In genomic region chr13:25846227-25846984, GRCh38 we compare ENCODE assay signal across 13 cellular contexts.
A peak's percentile ranks its signal among the peaks of the same experiment; 100 is the strongest.
DNase-seq lines count a peak whose midpoint lies in the region; ATAC-seq, FAIRE-seq and TF ChIP-seq lines count a peak whose summit lies in the region.
"Had no signal": no experiment of that assay in that cellular context is flagged by ENCODE, and none has a peak within 500 bp of the region (broad histone marks: within the 10 kb centered on the region; RNA-seq: fewer than 3 reads in every experiment).

No MANE protein-coding gene starts in this region.

- no peaks in the 10 kb centered on the region for H3K79me2 ChIP-seq in GM12878 (ENCODE audit: control insufficient read depth, insufficient read depth, low read length)

- H3K27ac Mint-ChIP-seq in activated CD8-positive, alpha-beta T cell treated with anti-CD3 and anti-CD28 coated beads, Interleukin-2, amount 10 ng/mL, durations not matched to agents 7 days and 5 days = peak overlapping the region; percentile 60
- no peak overlapping the region for H3K27ac Mint-ChIP-seq in activated CD8-positive, alpha-beta T cell treated with anti-CD3 and anti-CD28 coated beads for 36 hours
- peak overlapping the region; percentile 49 for H3K27ac Mint-ChIP-seq in nephron progenitor cell
- H3K27ac Mint-ChIP-seq: mesothelial cell of epicardium had no signal

- POLR2A ChIA-PET in activated CD8-positive, alpha-beta T cell treated with anti-CD3 and anti-CD28 coated beads, Interleukin-2, amount 10 ng/mL, durations not matched to agents 7 days and 5 days (lab: Charles Lee) = no interaction called here
- POLR2A ChIA-PET in activated CD8-positive, alpha-beta T cell treated with anti-CD3 and anti-CD28 coated beads for 36 hours (lab: Charles Lee) = interaction anchor here (0.7 to 0.9 kb wide), 2 partner anchors 29 to 31 kb away, joined by 3 to 5 read pairs; no protein-coding TSS in a partner anchor
- POLR2A ChIA-PET in GM12878 (lab: Charles Lee) = no interaction called here

- TF ChIP-seq EP300 in GM12878 (IDR thresholded peaks at IDR 0.05; ENCODE audit: borderline replicate concordance in 1 of 2, control insufficient read depth in 1 of 2, low read depth in 2 of 2, low read length in 2 of 2) = no peak

- no peak overlapping the region for H3K27ac ChIP-seq in GM12878 (ENCODE audit: control insufficient read depth, insufficient read depth)
- H3K27ac ChIP-seq: pancreas, testis had no signal

- SMC1A ChIA-PET in GM12878 (lab: Charles Lee; ENCODE audit: uncharacterized antibody, unreplicated experiment) = no interaction called here

- CTCF ChIA-PET in activated CD8-positive, alpha-beta T cell treated with anti-CD3 and anti-CD28 coated beads, Interleukin-2, amount 10 ng/mL, durations not matched to agents 7 days and 5 days (lab: Charles Lee) = interaction anchor here (0.8 kb wide), 1 partner anchor 10 kb away, joined by 4 read pairs; no protein-coding TSS in a partner anchor
- CTCF ChIA-PET in activated CD8-positive, alpha-beta T cell treated with anti-CD3 and anti-CD28 coated beads for 36 hours (lab: Charles Lee) = no interaction called here
- CTCF ChIA-PET in GM12878 (lab: Yijun Ruan, JAX) = no interaction called here

- H2AFZ ChIP-seq in GM12878 (ENCODE audit: control insufficient read depth, low read depth, low read length) = no peak overlapping the region

- in situ Hi-C loops in GM12878 (cut with MboI) = no loop called here

- H3K9me3 ChIP-seq in GM12878 (replicated peaks; ENCODE audit: control insufficient read depth, insufficient read depth, low read length) = no peaks in the 10 kb centered on the region; the same call in 2 of the 3 replicates
- H3K9me3 ChIP-seq: pancreas, testis had no signal

- no TSS peak for BruUV-seq in GM12878 (replicated peaks; lab: Mats Ljungman, UMichigan)

- DNase-seq in activated CD8-positive, alpha-beta T cell treated with anti-CD3 and anti-CD28 coated beads, Interleukin-2, amount 10 ng/mL, durations not matched to agents 7 days and 5 days = no peak
- no peak for DNase-seq in activated CD8-positive, alpha-beta T cell treated with anti-CD3 and anti-CD28 coated beads for 36 hours
- peak; percentile 53 for DNase-seq in M059J (ENCODE audit: low read depth)
- no peak for DNase-seq in GM12878 (ENCODE audit: low read depth, low spot score)
- no peak for DNase-seq in nephron progenitor cell
- DNase-seq in lower leg skin (ENCODE audit: low spot score in 2 of 2) = no peak
- no peak for DNase-seq in NCI-H1092 (lab: John Stamatoyannopoulos, UW)
- DNase-seq: NCI-H1105, NCI-H226, pancreas, testis had no signal

- no peaks in the 10 kb centered on the region for H3K27me3 ChIP-seq in GM12878 (replicated peaks in 1 of 2; ENCODE audit: control insufficient read depth in 2 of 2, insufficient read depth in 2 of 2, low read length in 1 of 2)
- H3K27me3 ChIP-seq: pancreas, testis had no signal

- no peaks in the 10 kb centered on the region for H3K27me3 Mint-ChIP-seq in activated CD8-positive, alpha-beta T cell treated with anti-CD3 and anti-CD28 coated beads, Interleukin-2, amount 10 ng/mL, durations not matched to agents 7 days and 5 days (ENCODE audit: low read depth)
- peaks cover 2% of the 10 kb centered on the region for H3K27me3 Mint-ChIP-seq in activated CD8-positive, alpha-beta T cell treated with anti-CD3 and anti-CD28 coated beads for 36 hours
- peaks cover 15% of the 10 kb centered on the region for H3K27me3 Mint-ChIP-seq in nephron progenitor cell (ENCODE audit: low read depth, poor library complexity)

- peak overlapping the region; percentile 27 for H3K4me3 Mint-ChIP-seq in activated CD8-positive, alpha-beta T cell treated with anti-CD3 and anti-CD28 coated beads, Interleukin-2, amount 10 ng/mL, durations not matched to agents 7 days and 5 days
- no peak overlapping the region for H3K4me3 Mint-ChIP-seq in activated CD8-positive, alpha-beta T cell treated with anti-CD3 and anti-CD28 coated beads for 36 hours
- no peak overlapping the region for H3K4me3 Mint-ChIP-seq in nephron progenitor cell
- H3K4me3 Mint-ChIP-seq: mesothelial cell of epicardium had no signal

- H4K20me1 ChIP-seq in GM12878 (ENCODE audit: control insufficient read depth, insufficient read depth) = no peaks in the 10 kb centered on the region

- no peaks in the 10 kb centered on the region for H3K36me3 ChIP-seq in GM12878 (ENCODE audit: control insufficient read depth in 2 of 2, insufficient read depth in 2 of 2, low read length in 1 of 2)
- H3K36me3 ChIP-seq: pancreas had no signal

- H3K4me3 ChIP-seq in GM12878 (no peak overlapping the region), lower leg skin (ENCODE audit: low read depth, poor library complexity, severe bottlenecking) (no peak overlapping the region)
- H3K4me3 ChIP-seq: pancreas, testis had no signal

- TF ChIP-seq RAD21 in GM12878 (IDR thresholded peaks at IDR 0.05; ENCODE audit: insufficient read depth, low read depth, low read length) = no peak

- H3K36me3 Mint-ChIP-seq in activated CD8-positive, alpha-beta T cell treated with anti-CD3 and anti-CD28 coated beads, Interleukin-2, amount 10 ng/mL, durations not matched to agents 7 days and 5 days (ENCODE audit: low read depth) = peaks cover 2% of the 10 kb centered on the region
- no peaks in the 10 kb centered on the region for H3K36me3 Mint-ChIP-seq in activated CD8-positive, alpha-beta T cell treated with anti-CD3 and anti-CD28 coated beads for 36 hours (ENCODE audit: low read depth)
- no peaks in the 10 kb centered on the region for H3K36me3 Mint-ChIP-seq in nephron progenitor cell (ENCODE audit: low read depth)

- RAD21 ChIA-PET in GM12878 (lab: Charles Lee; ENCODE audit: unreplicated experiment) = no interaction called here

- no peak overlapping the region for H3K9ac ChIP-seq in GM12878 (ENCODE audit: control insufficient read depth, insufficient read depth, low read length)

- WGBS in GM12878 (ENCODE audit: insufficient coverage, insufficient replicate concordance, low lambda C conversion rate, missing lambda C conversion rate) = 60% methylated on average over 4 of the region's 4 CpGs
- WGBS in lower leg skin, 2 donors = 94 to 96% methylated on average over 4 of the region's 4 CpGs

- peak overlapping the region; percentile 46 for H3K4me2 ChIP-seq in GM12878 (ENCODE audit: control insufficient read depth, insufficient read depth)

- H3K9me3 Mint-ChIP-seq in activated CD8-positive, alpha-beta T cell treated with anti-CD3 and anti-CD28 coated beads, Interleukin-2, amount 10 ng/mL, durations not matched to agents 7 days and 5 days (ENCODE audit: insufficient read depth) = no peaks in the 10 kb centered on the region
- H3K9me3 Mint-ChIP-seq in activated CD8-positive, alpha-beta T cell treated with anti-CD3 and anti-CD28 coated beads for 36 hours = no peaks in the 10 kb centered on the region
- peaks cover 4% of the 10 kb centered on the region for H3K9me3 Mint-ChIP-seq in nephron progenitor cell

- TF ChIP-seq CTCF in activated CD8-positive, alpha-beta T cell treated with anti-CD3 and anti-CD28 coated beads for 36 hours (IDR thresholded peaks at IDR 0.05) = no peak
- TF ChIP-seq CTCF in GM12878 (IDR thresholded peaks at IDR 0.05 in 2 of 3, conservative IDR thresholded peaks at IDR 0.05 in 1 of 3; ENCODE audit: control insufficient read depth in 2 of 3, extremely low read depth in 1 of 3, insufficient read depth in 1 of 3, low read depth in 3 of 3, low read length in 3 of 3) (no peak), nephron progenitor cell (IDR thresholded peaks at IDR 0.05) (no peak), lower leg skin (IDR thresholded peaks at IDR 0.05) (no peak)

- no peak for FAIRE-seq in GM12878 (lab: Jason Lieb, UNC)
- FAIRE-seq: pancreas had no signal

- intact Hi-C loops in activated CD8-positive, alpha-beta T cell treated with anti-CD3 and anti-CD28 coated beads for 36 hours (cut with micrococcal nuclease) = no loop called here
- intact Hi-C loops in GM12878 (cut with micrococcal nuclease; ENCODE audit: unreplicated experiment) = no loop called here
- intact Hi-C loops in lower leg skin (cut with DNase I; ENCODE audit: low total_unique reads) = no loop called here

- ATAC-seq in activated CD8-positive, alpha-beta T cell treated with anti-CD3 and anti-CD28 coated beads, Interleukin-2, amount 10 ng/mL, durations not matched to agents 7 days and 5 days = no peak
- ATAC-seq in activated CD8-positive, alpha-beta T cell treated with anti-CD3 and anti-CD28 coated beads for 36 hours = no peak
- ATAC-seq in GM12878 = no peak
- ATAC-seq in HG02885 (IDR thresholded peaks at IDR 0.05; ENCODE audit: poor library complexity, unreplicated experiment) = no peak
- ATAC-seq: pancreas had no signal

- peaks cover 38% of the 10 kb centered on the region for H3K4me1 Mint-ChIP-seq in activated CD8-positive, alpha-beta T cell treated with anti-CD3 and anti-CD28 coated beads, Interleukin-2, amount 10 ng/mL, durations not matched to agents 7 days and 5 days (ENCODE audit: low read depth)
- H3K4me1 Mint-ChIP-seq in activated CD8-positive, alpha-beta T cell treated with anti-CD3 and anti-CD28 coated beads for 36 hours (ENCODE audit: low read depth) = peaks cover 22% of the 10 kb centered on the region
- peaks cover 66% of the 10 kb centered on the region for H3K4me1 Mint-ChIP-seq in nephron progenitor cell

- peaks cover 13% of the 10 kb centered on the region for H3K4me1 ChIP-seq in GM12878 (ENCODE audit: control insufficient read depth, insufficient read depth, low read length)
- H3K4me1 ChIP-seq: pancreas, testis had no signal

- no peak for TF ChIP-seq POLR2A in GM12878 (IDR thresholded peaks at IDR 0.05; ENCODE audit: low read depth, low read length)
- TF ChIP-seq POLR2A in lower leg skin (IDR thresholded peaks at IDR 0.05) = no peak

TF ChIP-seq in GM12878, 131 proteins besides CTCF, POLR2A, EP300 and RAD21 (continues in another document):
- TF ChIP-seq GATAD2B (conservative IDR thresholded peaks at IDR 0.05; ENCODE audit: low read depth) (no peak), ETV6 (conservative IDR thresholded peaks at IDR 0.05 in 1 of 2, IDR thresholded peaks at IDR 0.05 in 1 of 2; ENCODE audit: borderline replicate concordance in 1 of 2, low read depth in 1 of 2) (no peak), RELA (IDR thresholded peaks at IDR 0.05; ENCODE audit: borderline replicate concordance, partially characterized antibody) (no peak), ZBTB33 (IDR thresholded peaks at IDR 0.05) (no peak), RUNX3 (IDR thresholded peaks at IDR 0.05; ENCODE audit: low read length) (no peak)
